ENCODE assay signal across 27 cellular contexts in the genomic region with DNA sequence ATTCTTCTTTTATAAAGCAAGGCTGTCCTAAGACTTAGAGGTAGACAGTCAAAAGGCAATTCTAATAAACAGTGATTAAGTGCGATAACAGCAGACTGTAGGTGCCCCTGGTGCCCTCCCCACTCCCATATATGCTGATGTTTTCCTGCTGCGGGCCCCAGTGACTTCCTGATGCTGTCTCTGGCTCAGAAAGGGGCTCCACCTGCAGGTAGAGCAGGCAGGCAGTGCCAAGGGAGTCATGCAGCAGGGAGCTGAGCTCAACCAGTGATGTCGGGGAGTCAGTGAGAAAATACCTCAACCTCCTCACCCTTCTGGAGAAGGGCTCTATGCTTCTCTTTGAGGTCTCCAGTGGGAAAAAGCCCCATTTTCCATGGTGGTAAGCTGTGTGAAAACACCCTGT.
"Had no signal": no experiment of that assay in that cellular context is flagged by ENCODE, and none has a peak within 500 bp of the region (broad histone marks: within the 10 kb centered on the region; RNA-seq: fewer than 3 reads in every experiment).

No MANE protein-coding gene starts in this region.

- H3K4me1 ChIP-seq: ascending aorta, body of pancreas, Peyer's patch, SJCRH30 had no signal

- H3K9me2 ChIP-seq: SK-N-SH had no signal

- H3K4me2 ChIP-seq: SK-N-SH had no signal

- H3K27ac ChIP-seq: ascending aorta, body of pancreas, Peyer's patch, RWPE1, SJCRH30, WERI-Rb-1 had no signal

- H3K36me3 ChIP-seq: ascending aorta, Peyer's patch, SJCRH30, WERI-Rb-1 had no signal

- H3K4me3 ChIP-seq: ascending aorta, body of pancreas, Peyer's patch, SJCRH30 had no signal

- ATAC-seq: activated CD4-positive, CD25-positive, alpha-beta regulatory T cell treated with anti-CD3 and anti-CD28 coated beads, Interleukin-2, amount 50 U/mL, for 24 hours; activated CD8-positive, alpha-beta memory T cell treated with anti-CD3 and anti-CD28 coated beads, Interleukin-2, amount 10 ng/mL, durations not matched to agents 7 days and 5 days; activated naive CD4-positive, alpha-beta T cell treated with anti-CD3 and anti-CD28 coated beads, Interleukin-2, amount 50 U/mL, for 72 hours; activated naive CD8-positive, alpha-beta T cell treated with anti-CD3 and anti-CD28 coated beads, Interleukin-2, amount 50 U/mL, for 24 hours; activated T-cell treated with anti-CD3 and anti-CD28 coated beads, Interleukin-2, amount 50 U/mL, for 4 hours; body of pancreas had no signal

- H3K27me3 ChIP-seq: ascending aorta, body of pancreas, Peyer's patch, SJCRH30 had no signal

- H3K9me3 ChIP-seq: ascending aorta, body of pancreas, Peyer's patch, SJCRH30, SK-N-SH had no signal

- H3K36me3 Mint-ChIP-seq: activated CD8-positive, alpha-beta memory T cell treated with anti-CD3 and anti-CD28 coated beads, Interleukin-2, amount 10 ng/mL, durations not matched to agents 7 days and 5 days; activated naive CD4-positive, alpha-beta T cell treated with anti-CD3 and anti-CD28 coated beads, Interleukin-2, amount 50 U/mL, for 72 hours had no signal

- H3K27ac Mint-ChIP-seq: activated CD8-positive, alpha-beta memory T cell treated with anti-CD3 and anti-CD28 coated beads, Interleukin-2, amount 10 ng/mL, durations not matched to agents 7 days and 5 days; activated naive CD4-positive, alpha-beta T cell treated with anti-CD3 and anti-CD28 coated beads, Interleukin-2, amount 50 U/mL, for 72 hours; activated naive CD8-positive, alpha-beta T cell treated with anti-CD3 and anti-CD28 coated beads, Interleukin-2, amount 50 U/mL, for 24 hours had no signal

- H3K9me3 Mint-ChIP-seq: activated T-cell treated with anti-CD3 and anti-CD28 coated beads, Interleukin-2, amount 50 U/mL, for 4 hours had no signal

- H3K4me1 Mint-ChIP-seq: activated CD8-positive, alpha-beta memory T cell treated with anti-CD3 and anti-CD28 coated beads, Interleukin-2, amount 10 ng/mL, durations not matched to agents 7 days and 5 days; activated naive CD8-positive, alpha-beta T cell treated with anti-CD3 and anti-CD28 coated beads, Interleukin-2, amount 50 U/mL, for 24 hours had no signal

- H3K27me3 Mint-ChIP-seq: activated CD8-positive, alpha-beta memory T cell treated with anti-CD3 and anti-CD28 coated beads, Interleukin-2, amount 10 ng/mL, durations not matched to agents 7 days and 5 days had no signal

- DNase-seq: activated CD4-positive, alpha-beta T cell treated with anti-CD3 and anti-CD28 coated beads for 48 hours; activated CD4-positive, alpha-beta T cell treated with anti-CD3 and anti-CD28 coated beads, Interleukin-2, amount 50 U/mL, for 48 hours; activated CD8-positive, alpha-beta memory T cell treated with anti-CD3 and anti-CD28 coated beads, Interleukin-2, amount 10 ng/mL, durations not matched to agents 7 days and 5 days; activated effector memory CD4-positive, alpha-beta T cell treated with anti-CD3 and anti-CD28 coated beads, Interleukin-2, amount 50 U/mL, for 16 hours; activated naive CD4-positive, alpha-beta T cell treated with Interleukin-2 at 50 U/mL for 16 hours; activated naive CD8-positive, alpha-beta T cell treated with anti-CD3 and anti-CD28 coated beads, Interleukin-2, amount 50 U/mL, for 24 hours; activated T-cell treated with anti-CD3 and anti-CD28 coated beads, Interleukin-2, amount 50 U/mL, for 4 hours; amniotic stem cell; body of pancreas; central memory CD4-positive, alpha-beta T cell; Kasumi-1; NCI-H1105 treated with DMSO at 0.1 percent for 48 hours; NCI-H1436 treated with DMSO at 0.1 percent for 48 hours; NCI-H187; NCI-H2081; NCI-H446; NCI-H524; Peyer's patch; Right ventricle myocardium superior; SJCRH30; SK-N-SH; T-helper 1 cell; WERI-Rb-1 had no signal

- H3K4me3 Mint-ChIP-seq: activated CD8-positive, alpha-beta memory T cell treated with anti-CD3 and anti-CD28 coated beads, Interleukin-2, amount 10 ng/mL, durations not matched to agents 7 days and 5 days; activated naive CD8-positive, alpha-beta T cell treated with anti-CD3 and anti-CD28 coated beads, Interleukin-2, amount 50 U/mL, for 24 hours; activated T-cell treated with anti-CD3 and anti-CD28 coated beads, Interleukin-2, amount 50 U/mL, for 4 hours had no signal
